In genomic region chr5:148083203-148083602, GRCh38 we compare ENCODE assay signal across 36 cellular contexts. TPM values are rescaled to one million over a fixed set of nuclear protein-coding genes. Genes with fewer than 3 reads are reported as not detected.
"Had no signal": no experiment of that assay in that cellular context is flagged by ENCODE, and none has a peak within 500 bp of the region (broad histone marks: within the 10 kb centered on the region; RNA-seq: fewer than 3 reads in every experiment).

No MANE protein-coding gene starts in this region.

- H3K27ac ChIP-seq: PC-9, RWPE1, SJCRH30, SK-N-MC had no signal

- FAIRE-seq: RCC 7860 had no signal

- DNase-seq: Kasumi-1, MG63, NCI-H1048, NCI-H1092 treated with DMSO at 0.1 percent for 48 hours, NCI-H1105 treated with DMSO at 0.1 percent for 48 hours, NCI-H1417, NCI-H1436, NCI-H146, NCI-H1694, NCI-H187, NCI-H1930, NCI-H2029 treated with DMSO at 0.1 percent for 48 hours, NCI-H2081 treated with DMSO at 0.1 percent for 48 hours, NCI-H2107, NCI-H2171, NCI-H226, NCI-H446 treated with DMSO at 0.1 percent for 48 hours, NCI-H510A, NCI-H524, NCI-H526, NCI-H69, NCI-H748 treated with DMSO at 0.1 percent for 48 hours, NCI-H82, PC-9, SHP77, SIG-M5, SJCRH30 had no signal

- H3K27me3 ChIP-seq: MG63, SJCRH30 had no signal

- ATAC-seq: Panc1, Right ventricle myocardium inferior, SK-N-SH treated with all-trans-retinoic acid at 6 μM for 48 hours had no signal

- H3K4me1 ChIP-seq: SJCRH30 had no signal

- H3K4me2 ChIP-seq: PC-9 had no signal

- H3K4me3 ChIP-seq: MG63, PC-9, SJCRH30, SK-N-MC had no signal

- H3K9me3 ChIP-seq: MG63, SJCRH30 had no signal

- H2AFZ ChIP-seq: PC-9 had no signal

- H3K36me3 ChIP-seq: MG63, SJCRH30 had no signal

RNA-seq across cellular contexts. Expression of gene SPINK5, which starts 19.4 kb away (rescaled TPM):
- total RNA-seq: M059J, OCI-LY7, PC-9, RPMI7951 had no signal
